Comparison of ENCODE assay signal across 8 cellular contexts in the genomic region with DNA sequence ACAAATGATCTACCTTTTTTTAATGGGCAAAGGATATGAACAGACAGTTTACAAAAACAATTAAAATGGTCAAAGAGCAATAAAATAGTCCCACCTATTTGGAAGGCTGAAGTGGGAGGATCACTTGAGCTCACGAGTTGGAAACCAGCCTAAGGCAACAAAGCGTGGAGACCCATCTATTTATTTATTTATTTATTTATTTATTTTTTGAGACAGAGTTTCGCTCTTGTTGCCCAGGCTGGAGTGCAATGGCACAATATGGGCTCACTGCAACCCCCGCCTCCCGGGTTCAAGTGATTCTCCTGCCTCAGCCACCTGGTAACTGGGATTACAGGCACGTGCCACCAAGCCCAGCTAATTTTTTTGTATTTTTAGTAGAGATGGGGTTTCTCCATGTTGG. TPM values are rescaled to one million over a fixed set of nuclear protein-coding genes. Genes with fewer than 3 reads are reported as not detected.
DNase-seq lines count a peak whose midpoint lies in the region; TF ChIP-seq lines count a peak whose summit lies in the region.
"Not testable (repeated sequence)": the region's sequence is repeated elsewhere in the genome, so short reads cannot be mapped to it uniquely, and the experiment has no call there.
"Had no signal": no experiment of that assay in that cellular context is flagged by ENCODE, and none has a peak within 500 bp of the region (broad histone marks: within the 10 kb centered on the region; RNA-seq: fewer than 3 reads in every experiment).

No MANE protein-coding gene starts in this region.

- peaks cover 28% of the 10 kb centered on the region for H3K4me1 Mint-ChIP-seq in activated naive CD4-positive, alpha-beta T cell treated with anti-CD3 and anti-CD28 coated beads, Interleukin-2, amount 50 U/mL, for 24 hours
- H3K4me1 Mint-ChIP-seq in mesothelial cell of epicardium, result peaks cover 53% of the 10 kb centered on the region

- peaks cover 16% of the 10 kb centered on the region for H3K4me1 ChIP-seq in HEK293 (ENCODE audit: control insufficient read depth, insufficient read depth, low read length)

- not testable (repeated sequence) for H3K36me3 Mint-ChIP-seq in activated naive CD4-positive, alpha-beta T cell treated with anti-CD3 and anti-CD28 coated beads, Interleukin-2, amount 50 U/mL, for 24 hours; mesothelial cell of epicardium

- H3K27me3 Mint-ChIP-seq in activated naive CD4-positive, alpha-beta T cell treated with anti-CD3 and anti-CD28 coated beads, Interleukin-2, amount 50 U/mL, for 24 hours; mesothelial cell of epicardium (ENCODE audit: low read depth): not testable (repeated sequence)

- peaks cover 0 to 10% of the 10 kb centered on the region in 2 experiments; a peak in 2 of 3 replicates for H3K36me3 ChIP-seq in HEK293 (ENCODE audit: control insufficient read depth in 2 of 2, insufficient read depth in 1 of 2, low read length in 2 of 2)

- CTCF ChIA-PET in HEK293 (lab: Yijun Ruan, JAX), result interaction anchor here (0.7 to 1.9 kb wide), 4 partner anchors 8 to 112 kb away, joined by 3 to 4 read pairs (median 3); no protein-coding TSS in a partner anchor

- peak overlapping the region; percentile 62 for H3K27ac Mint-ChIP-seq in activated naive CD4-positive, alpha-beta T cell treated with anti-CD3 and anti-CD28 coated beads, Interleukin-2, amount 50 U/mL, for 24 hours
- H3K27ac Mint-ChIP-seq in mesothelial cell of epicardium, result peak overlapping the region; percentile 71

- not testable (repeated sequence) for H3K9me3 Mint-ChIP-seq in activated naive CD4-positive, alpha-beta T cell treated with anti-CD3 and anti-CD28 coated beads, Interleukin-2, amount 50 U/mL, for 24 hours; mesothelial cell of epicardium

- H3K9me3 ChIP-seq in HEK293 (ENCODE audit: control insufficient read depth, insufficient read depth, low read depth, low read length), result not testable (repeated sequence)

- H3K4me3 Mint-ChIP-seq in activated naive CD4-positive, alpha-beta T cell treated with anti-CD3 and anti-CD28 coated beads, Interleukin-2, amount 50 U/mL, for 24 hours; mesothelial cell of epicardium: not testable (repeated sequence)

- peak overlapping the region; percentile 40 for H3K27ac ChIP-seq in C4-2B
- H3K27ac ChIP-seq in HEK293 (ENCODE audit: extremely low read depth, low read depth, low read length), result not testable (repeated sequence)
- peak overlapping the region; percentile 98; the same call in 1 of the 2 replicates for H3K27ac ChIP-seq in VCaP

- H3K4me3 ChIP-seq in HEK293 (ENCODE audit: low read depth, low read length), result not testable (repeated sequence)

- not testable (repeated sequence) for TF ChIP-seq CTCF in C4-2B (conservative IDR thresholded peaks at IDR 0.05); HEK293 (tag by site-specific recombination; IDR thresholded peaks at IDR 0.05); VCaP (conservative IDR thresholded peaks at IDR 0.05); mesothelial cell of epicardium (IDR thresholded peaks at IDR 0.05; ENCODE audit: unreplicated experiment)

- peak; percentile 46 for DNase-seq in NCI-H2196 (lab: John Stamatoyannopoulos, UW; ENCODE audit: unreplicated experiment)
- peak; percentile 11 for DNase-seq in islet precursor cell
- DNase-seq in mesothelial cell of epicardium (ENCODE audit: low spot score in 2 of 2, unreplicated experiment in 2 of 2), result not testable (repeated sequence)

- POLR2A ChIA-PET in HEK293 (lab: Yijun Ruan, JAX), result interaction anchor here (1.0 kb wide), 1 partner anchor 78 kb away, joined by 3 read pairs; no protein-coding TSS in a partner anchor

TF ChIP-seq in HEK293, 187 proteins besides CTCF, POLR2A, EP300 and RAD21 (continues in another document):
- TF ChIP-seq ZXDB (tag by site-specific recombination; IDR thresholded peaks at IDR 0.05), result peak; percentile 33; the same call in 1 of the 2 replicates
- TF ChIP-seq KLF16 (tag by site-specific recombination; IDR thresholded peaks at IDR 0.05), result 0 out of 2 replicates have a peak, but pooled peaks have one; percentile 40
- 0 out of 2 replicates have a peak, but pooled peaks have one; percentile 10 for TF ChIP-seq FEZF1 (tag by site-specific recombination; IDR thresholded peaks at IDR 0.05)
- peak; percentile 20; the same call in 1 of the 2 replicates for TF ChIP-seq SP2 (tag by site-specific recombination; IDR thresholded peaks at IDR 0.05)
- peak; percentile 22; the same call in 1 of the 2 replicates for TF ChIP-seq KLF1 (tag by site-specific recombination; IDR thresholded peaks at IDR 0.05)
- peak; percentile 66; the same call in 1 of the 2 replicates for TF ChIP-seq WT1 (tag by site-specific recombination; IDR thresholded peaks at IDR 0.05)
- peak; percentile 52; the same call in 1 of the 2 replicates for TF ChIP-seq PRDM10 (tag by site-specific recombination; IDR thresholded peaks at IDR 0.05)
- 0 out of 2 replicates have a peak, but pooled peaks have one; percentile 22 for TF ChIP-seq ZBTB21 (tag by site-specific recombination; IDR thresholded peaks at IDR 0.05)
- peak; percentile 62; the same call in 1 of the 2 replicates for TF ChIP-seq SP7 (tag by site-specific recombination; IDR thresholded peaks at IDR 0.05)
- 0 out of 2 replicates have a peak, but pooled peaks have one; percentile 29 for TF ChIP-seq ZNF639 (tag by site-specific recombination; IDR thresholded peaks at IDR 0.05)
- TF ChIP-seq EGR2 (tag by site-specific recombination; IDR thresholded peaks at IDR 0.05; ENCODE audit: low read depth), result 0 out of 2 replicates have a peak, but pooled peaks have one; percentile 19
- 0 out of 2 replicates have a peak, but pooled peaks have one; percentile 9 for TF ChIP-seq GLIS1 (tag by site-specific recombination; IDR thresholded peaks at IDR 0.05)
- peak; percentile 40; the same call in 1 of the 2 replicates for TF ChIP-seq ZNF366 (tag by site-specific recombination; conservative IDR thresholded peaks at IDR 0.05)
- peak; percentile 41 for TF ChIP-seq ZNF335 (tag by site-specific recombination; conservative IDR thresholded peaks at IDR 0.05)
- TF ChIP-seq ZEB2 (tag by site-specific recombination; IDR thresholded peaks at IDR 0.05), result 0 out of 2 replicates have a peak, but pooled peaks have one; percentile 20
- 0 out of 2 replicates have a peak, but pooled peaks have one; percentile 16 for TF ChIP-seq ZNF362 (tag by site-specific recombination; IDR thresholded peaks at IDR 0.05)

RNA-seq across cellular contexts. Expression of gene ZNF740, which starts 3.1 kb away (rescaled TPM):
- 96.5 to 105 TPM (median 97.5 TPM) in 3 replicates for total RNA-seq in mesothelial cell of epicardium

RNA-seq across cellular contexts. Expression of gene CSAD, which starts 3.3 kb away (rescaled TPM):
- 120 to 129 TPM (median 125 TPM) in 3 replicates for total RNA-seq in mesothelial cell of epicardium

RNA-seq across cellular contexts. Expression of gene ITGB7, which starts 29.6 kb away (rescaled TPM):
- total RNA-seq in mesothelial cell of epicardium, result 3.2 to 4.9 TPM (median 4.6 TPM) in 3 replicates
- total RNA-seq: GM23338 had no signal

RNA-seq across cellular contexts. Expression of gene RARG, which starts 54.6 kb away (rescaled TPM):
- total RNA-seq in mesothelial cell of epicardium, result 66.6 to 72.2 TPM (median 71.6 TPM) in 3 replicates
